Comparison of ENCODE assay signal across 9 cellular contexts in the genomic region with DNA sequence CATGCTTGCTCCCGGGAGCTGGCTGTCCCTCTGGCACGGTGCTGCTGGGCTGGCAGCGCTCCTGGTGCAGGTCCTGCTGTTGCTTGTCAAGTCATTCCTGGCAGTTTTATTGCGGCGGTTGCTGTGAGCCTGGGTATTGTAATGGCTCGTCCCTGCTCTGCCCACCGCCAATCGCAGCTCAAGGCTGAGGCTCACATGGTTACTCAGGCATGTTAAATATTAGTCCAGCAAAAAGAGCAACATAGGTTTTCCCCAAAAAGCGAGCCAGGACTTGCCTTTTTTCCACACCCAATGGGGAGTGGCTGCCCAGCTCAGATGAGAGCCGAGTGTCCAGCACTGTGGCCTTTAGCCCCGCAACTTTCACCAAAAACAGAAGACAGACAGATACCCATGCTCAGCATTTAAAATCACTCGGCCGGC.
DNase-seq lines count a peak whose midpoint lies in the region; ATAC-seq and TF ChIP-seq lines count a peak whose summit lies in the region.
"Had no signal": no experiment of that assay in that cellular context is flagged by ENCODE, and none has a peak within 500 bp of the region (broad histone marks: within the 10 kb centered on the region; RNA-seq: fewer than 3 reads in every experiment).

No MANE protein-coding gene starts in this region.

- H3K9me2 ChIP-seq in PC-3 (replicated peaks; ENCODE audit: low read length): no peaks in the 10 kb centered on the region

- H3K27me3 ChIP-seq in PC-3 (ENCODE audit: low read length) (no peaks in the 10 kb centered on the region), fibroblast of lung (ENCODE audit: control insufficient read depth, insufficient read depth, low read length) (no peaks in the 10 kb centered on the region)

- ATAC-seq in PC-3 (peak; percentile 88), HG02938 (IDR thresholded peaks at IDR 0.05; ENCODE audit: unreplicated experiment) (no peak), GM19455 (IDR thresholded peaks at IDR 0.05; ENCODE audit: unreplicated experiment) (no peak), GM18520 (IDR thresholded peaks at IDR 0.05; ENCODE audit: unreplicated experiment) (no peak)

- no peak overlapping the region for H3K9ac ChIP-seq in PC-3 (ENCODE audit: low read length)
- H3K9ac ChIP-seq in fibroblast of lung (ENCODE audit: insufficient read depth, low read length): no peak overlapping the region

- H3K4me3 Mint-ChIP-seq in nephron: peak overlapping the region in 1 of 3 experiments; percentile 58

- H4K20me1 ChIP-seq in PC-3 (ENCODE audit: low read length) (no peaks in the 10 kb centered on the region), fibroblast of lung (ENCODE audit: control insufficient read depth, extremely low read depth, insufficient read depth, low read length) (no peaks in the 10 kb centered on the region)

- H3K27ac ChIP-seq in PC-3 (ENCODE audit: low read length): no peak overlapping the region
- H3K27ac ChIP-seq in fibroblast of lung (ENCODE audit: insufficient read depth, low read length): no peak overlapping the region

- intact Hi-C loops in PC-3 (cut with micrococcal nuclease): no loop called here

- H3K9me3 ChIP-seq in PC-3 (ENCODE audit: low read length) (no peaks in the 10 kb centered on the region), fibroblast of lung (ENCODE audit: control insufficient read depth, insufficient read depth, low read depth, low read length) (no peaks in the 10 kb centered on the region)

- peak overlapping the region; percentile 69 for H2AFZ ChIP-seq in PC-3 (ENCODE audit: low read length)
- no peak overlapping the region for H2AFZ ChIP-seq in fibroblast of lung (ENCODE audit: low read length)

- no peaks in the 10 kb centered on the region for H3F3A ChIP-seq in PC-3 (ENCODE audit: low read length, unreplicated experiment)

- POLR2A ChIA-PET in AG04449 (lab: Yijun Ruan, JAX): no interaction called here
- POLR2A ChIA-PET in PC-3 (lab: Charles Lee; ENCODE audit: unreplicated experiment): no interaction called here

- DNase-seq in AG04449 (ENCODE audit: low read depth, low spot score) (peak; percentile 0), PC-3 (peak; percentile 44), fibroblast of lung (ENCODE audit: low read depth in 2 of 2) (peak; percentile 55 to 69), SIG-M5 (lab: John Stamatoyannopoulos, UW) (no peak)
- DNase-seq: T-helper 9 cell had no signal

- no peaks in the 10 kb centered on the region for H3K36me3 ChIP-seq in PC-3 (ENCODE audit: low read depth, low read length)
- H3K36me3 ChIP-seq in fibroblast of lung (ENCODE audit: control insufficient read depth, insufficient read depth, low read length): no peaks in the 10 kb centered on the region

- H3K79me2 ChIP-seq in PC-3 (ENCODE audit: low read length): no peaks in the 10 kb centered on the region
- no peaks in the 10 kb centered on the region for H3K79me2 ChIP-seq in fibroblast of lung (ENCODE audit: control insufficient read depth, insufficient read depth, low read length)

- BruUV-seq in PC-3 (replicated peaks; lab: Mats Ljungman, UMichigan): no TSS peak

- no peak overlapping the region for H3K4me3 ChIP-seq in AG04449 (ENCODE audit: low read depth, low read length)
- H3K4me3 ChIP-seq in PC-3 (ENCODE audit: low read length): peak overlapping the region; percentile 22; the same call in 1 of the 2 replicates
- H3K4me3 ChIP-seq in fibroblast of lung (replicated peaks in 1 of 4; ENCODE audit: control extremely low read depth in 1 of 4, insufficient read depth in 1 of 4, low read depth in 3 of 4, low read length in 4 of 4): no peak overlapping the region

- H3K9me3 Mint-ChIP-seq in nephron: no peaks in the 10 kb centered on the region

- H3K4me1 ChIP-seq in PC-3 (ENCODE audit: insufficient read depth, low read length) (no peaks in the 10 kb centered on the region), fibroblast of lung (ENCODE audit: control insufficient read depth, extremely low read depth, insufficient read depth, low read length) (no peaks in the 10 kb centered on the region)

- TF ChIP-seq CTCF in AG04449 (IDR thresholded peaks at IDR 0.05; ENCODE audit: insufficient read depth, low read length, missing control alignments) (no peak), PC-3 (conservative IDR thresholded peaks at IDR 0.05; ENCODE audit: low read depth, low read length) (no peak), fibroblast of lung (conservative IDR thresholded peaks at IDR 0.05 in 1 of 2, IDR thresholded peaks at IDR 0.05 in 1 of 2; ENCODE audit: low read depth in 1 of 2, low read length in 2 of 2) (no peak), nephron (IDR thresholded peaks at IDR 0.05; ENCODE audit: unreplicated experiment in 3 of 3) (no peak)

- H3K4me2 ChIP-seq in PC-3 (ENCODE audit: low read length) (peak overlapping the region; percentile 65), fibroblast of lung (ENCODE audit: extremely low read depth, insufficient read depth, low read length) (no peak overlapping the region)

- CTCF ChIA-PET in AG04449 (lab: Yijun Ruan, JAX) (no interaction called here), PC-3 (lab: Charles Lee) (interaction anchor here (0.5 kb wide), 1 partner anchor 290 kb away, joined by 3 read pairs; no protein-coding TSS in a partner anchor)

- H3K27me3 Mint-ChIP-seq in nephron (ENCODE audit: low read depth): no peaks in the 10 kb centered on the region

- H3K27ac Mint-ChIP-seq in nephron: peak overlapping the region; percentile 48 to 61 (median 49)

- peaks cover 20% of the 10 kb centered on the region for H3K4me1 Mint-ChIP-seq in nephron

- H3K36me3 Mint-ChIP-seq in nephron (ENCODE audit: low read depth): no peaks in the 10 kb centered on the region
